Comparison of ENCODE assay signal across 8 cellular contexts in the genomic region with DNA sequence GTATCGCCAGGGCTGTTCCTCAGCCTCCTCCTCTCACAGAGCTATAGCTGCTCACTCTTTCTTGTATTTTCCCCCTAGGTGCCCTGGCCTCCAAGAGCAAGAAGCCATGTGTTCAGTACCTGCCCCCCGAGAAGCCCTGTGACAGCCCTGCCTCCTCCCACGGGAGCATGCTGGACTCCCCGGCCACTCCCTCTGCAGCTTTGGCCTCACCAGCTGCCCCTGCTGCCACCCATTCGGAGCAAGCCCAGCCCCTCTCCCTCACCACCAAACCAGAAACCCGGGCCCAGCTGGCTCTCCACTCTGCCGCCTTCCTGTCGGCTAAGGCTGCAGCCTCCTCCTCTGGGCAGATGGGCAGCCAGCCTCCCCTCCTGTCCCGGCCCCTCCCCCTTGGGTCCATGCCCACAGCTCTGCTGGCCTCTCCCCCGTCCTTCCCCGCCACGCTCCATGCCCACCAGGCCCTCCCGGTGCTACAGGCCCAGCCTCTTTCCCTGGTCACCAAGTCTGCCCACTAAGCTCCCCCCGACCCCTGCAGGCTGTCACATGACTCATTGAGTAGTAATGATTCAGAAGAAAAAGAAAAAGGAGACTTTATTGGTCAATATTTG. TPM values are rescaled to one million over a fixed set of nuclear protein-coding genes. Genes with fewer than 3 reads are reported as not detected.
DNase-seq lines count a peak whose midpoint lies in the region; ATAC-seq and TF ChIP-seq lines count a peak whose summit lies in the region.

No MANE protein-coding gene starts in this region.

- POLR2A ChIA-PET in CD4-positive, alpha-beta memory T cell (lab: Charles Lee; ENCODE audit: partially characterized antibody), result interaction anchor here (0.8 to 14.3 kb wide), 8 partner anchors 9 to 363 kb away, joined by 3 to 268 read pairs (median 6); a partner anchor contains a TSS
- POLR2A ChIA-PET in activated CD8-positive, alpha-beta T cell treated with anti-CD3 and anti-CD28 coated beads for 36 hours (lab: Charles Lee), result interaction anchor here (0.6 to 3.5 kb wide), 5 partner anchors 10 to 257 kb away, joined by 3 to 46 read pairs (median 6); a partner anchor contains a TSS

- peaks cover 19 to 48% (median 39%) of the 10 kb centered on the region in 4 donors for H3K4me1 Mint-ChIP-seq in CD4-positive, alpha-beta memory T cell
- peaks cover 31% of the 10 kb centered on the region for H3K4me1 Mint-ChIP-seq in activated CD8-positive, alpha-beta T cell treated with anti-CD3 and anti-CD28 coated beads for 36 hours (ENCODE audit: low read depth)

- peaks cover 4 to 7% of the 10 kb centered on the region in 2 donors for H3K36me3 Mint-ChIP-seq in CD4-positive, alpha-beta memory T cell
- H3K36me3 Mint-ChIP-seq in activated CD8-positive, alpha-beta T cell treated with anti-CD3 and anti-CD28 coated beads for 36 hours (ENCODE audit: low read depth), result no peaks in the 10 kb centered on the region

- intact Hi-C loops in CD4-positive, alpha-beta memory T cell (cut with micrococcal nuclease), result loop anchor here (5.0 kb wide), 1 partner anchor 43 kb away; a partner anchor contains a TSS
- intact Hi-C loops in activated CD8-positive, alpha-beta T cell treated with anti-CD3 and anti-CD28 coated beads for 36 hours (cut with micrococcal nuclease), result no loop called here

- peaks cover 36% of the 10 kb centered on the region for H3K4me1 ChIP-seq in CD4-positive, alpha-beta memory T cell (ENCODE audit: insufficient read depth, low read length)
- H3K4me1 ChIP-seq in hepatocyte (ENCODE audit: insufficient read depth), result no peaks in the 10 kb centered on the region

- peak overlapping the region; percentile 46 for H3K27ac ChIP-seq in CD4-positive, alpha-beta memory T cell (ENCODE audit: low read depth, low read length)
- peak overlapping the region; percentile 27 for H3K27ac ChIP-seq in hepatocyte

- H3K27ac Mint-ChIP-seq in CD4-positive, alpha-beta memory T cell, result peak overlapping the region; percentile 73 to 97 (median 97)
- peak overlapping the region; percentile 74 for H3K27ac Mint-ChIP-seq in activated CD8-positive, alpha-beta T cell treated with anti-CD3 and anti-CD28 coated beads for 36 hours

- no peak overlapping the region for H3K4me2 ChIP-seq in hepatocyte

- DNase-seq in CD4-positive, alpha-beta memory T cell, result peak in 1 of 5 donors; percentile 41
- DNase-seq in HK-2 (ENCODE audit: unreplicated experiment), result peak; percentile 97
- DNase-seq in activated CD8-positive, alpha-beta T cell treated with anti-CD3 and anti-CD28 coated beads for 36 hours, result peak; percentile 40
- DNase-seq in hepatocyte (ENCODE audit: low spot score), result no peak
- DNase-seq in stimulated activated naive CD8-positive, alpha-beta T cell treated with anti-CD3 and anti-CD28 coated beads, Interleukin-15, Interleukin-2, amounts not matched to agents 100 U/mL and 50 U/mL, for 24 hours, result peak; percentile 26
- DNase-seq in NCI-H128 (lab: John Stamatoyannopoulos, UW; ENCODE audit: unreplicated experiment), result no peak

- no peaks in the 10 kb centered on the region for H3K27me3 ChIP-seq in CD4-positive, alpha-beta memory T cell (ENCODE audit: insufficient read depth, low read length)
- H3K27me3 ChIP-seq in hepatocyte, result no peaks in the 10 kb centered on the region

- H3K9me3 ChIP-seq in CD4-positive, alpha-beta memory T cell (ENCODE audit: control insufficient read depth in 1 of 2, low read length in 2 of 2), result no peaks in the 10 kb centered on the region
- H3K9me3 ChIP-seq in hepatocyte (ENCODE audit: low read depth), result no peaks in the 10 kb centered on the region

- CTCF ChIA-PET in CD4-positive, alpha-beta memory T cell (lab: Charles Lee; ENCODE audit: partially characterized antibody), result interaction anchor here (0.8 to 3.3 kb wide), 8 partner anchors 8 to 243 kb away, joined by 3 to 42 read pairs (median 7); a partner anchor contains a TSS
- CTCF ChIA-PET in activated CD8-positive, alpha-beta T cell treated with anti-CD3 and anti-CD28 coated beads for 36 hours (lab: Charles Lee), result interaction anchor here (0.5 to 4.4 kb wide), 9 partner anchors 9 to 242 kb away, joined by 3 to 59 read pairs (median 4); a partner anchor contains a TSS

- peak overlapping the region; percentile 80 to 95 (median 87) for H3K4me3 Mint-ChIP-seq in CD4-positive, alpha-beta memory T cell
- peak overlapping the region; percentile 71 for H3K4me3 Mint-ChIP-seq in activated CD8-positive, alpha-beta T cell treated with anti-CD3 and anti-CD28 coated beads for 36 hours

- H3K79me2 ChIP-seq in hepatocyte, result no peaks in the 10 kb centered on the region

- no peaks in the 10 kb centered on the region for H3K9me2 ChIP-seq in hepatocyte (replicated peaks; ENCODE audit: insufficient read depth)

- H2AFZ ChIP-seq in hepatocyte, result no peak overlapping the region

- WGBS in hepatocyte (ENCODE audit: low lambda C conversion rate, missing lambda C conversion rate), result 85% methylated on average over 12 of the region's 14 CpGs

- H3K4me3 ChIP-seq in CD4-positive, alpha-beta memory T cell (ENCODE audit: low read length in 2 of 2), result peak overlapping the region in 1 of 2 donors; percentile 14
- H3K4me3 ChIP-seq in hepatocyte, result no peak overlapping the region

- no peaks in the 10 kb centered on the region for H3K9me3 Mint-ChIP-seq in CD4-positive, alpha-beta memory T cell
- H3K9me3 Mint-ChIP-seq in activated CD8-positive, alpha-beta T cell treated with anti-CD3 and anti-CD28 coated beads for 36 hours, result no peaks in the 10 kb centered on the region

- H3K27me3 Mint-ChIP-seq in CD4-positive, alpha-beta memory T cell, result peaks cover 0 to 1% of the 10 kb centered on the region in 2 donors
- no peaks in the 10 kb centered on the region for H3K27me3 Mint-ChIP-seq in activated CD8-positive, alpha-beta T cell treated with anti-CD3 and anti-CD28 coated beads for 36 hours

- ATAC-seq in activated CD8-positive, alpha-beta T cell treated with anti-CD3 and anti-CD28 coated beads for 36 hours, result peak; percentile 32
- ATAC-seq in stimulated activated naive CD8-positive, alpha-beta T cell treated with anti-CD3 and anti-CD28 coated beads, Interleukin-15, Interleukin-2, amounts not matched to agents 100 U/mL and 50 U/mL, for 24 hours, result peak; percentile 19
- ATAC-seq in GM19452 (IDR thresholded peaks at IDR 0.05; ENCODE audit: unreplicated experiment) (no peak), HG02852 (IDR thresholded peaks at IDR 0.05; ENCODE audit: unreplicated experiment) (no peak)

- no peak for TF ChIP-seq CTCF in activated CD8-positive, alpha-beta T cell treated with anti-CD3 and anti-CD28 coated beads for 36 hours (IDR thresholded peaks at IDR 0.05)
- TF ChIP-seq CTCF in hepatocyte (IDR thresholded peaks at IDR 0.05; ENCODE audit: poor library complexity), result no peak

- no peaks in the 10 kb centered on the region for H3K36me3 ChIP-seq in CD4-positive, alpha-beta memory T cell (ENCODE audit: insufficient read depth, low read length)
- no peaks in the 10 kb centered on the region for H3K36me3 ChIP-seq in hepatocyte (replicated peaks; ENCODE audit: insufficient read depth, low read depth)

- no peaks in the 10 kb centered on the region for H4K20me1 ChIP-seq in hepatocyte (ENCODE audit: insufficient read depth, poor library complexity, severe bottlenecking)

RNA-seq across cellular contexts. Expression of a gene that starts 18.7 kb away (rescaled TPM):
- total RNA-seq in CD4-positive, alpha-beta memory T cell, result 100 to 1,000 TPM; 188 to 195 TPM
- 10 to 100 TPM; 29.8 to 54.7 TPM for polyA plus RNA-seq in CD4-positive, alpha-beta memory T cell
- 10 to 100 TPM; 62.8 to 64.0 TPM for total RNA-seq in activated CD8-positive, alpha-beta T cell treated with anti-CD3 and anti-CD28 coated beads for 36 hours
- total RNA-seq in hepatocyte, result 66.5 and 72.0 TPM in 2 replicates
- polyA plus RNA-seq in hepatocyte, result 51.1 and 52.4 TPM in 2 replicates

RNA-seq across cellular contexts. Expression of a gene that starts 45.3 kb away (rescaled TPM):
- total RNA-seq in CD4-positive, alpha-beta memory T cell, result 10 to 100 TPM; 33.0 to 33.4 TPM
- 10 to 100 TPM; 20.8 to 24.3 TPM for polyA plus RNA-seq in CD4-positive, alpha-beta memory T cell
- total RNA-seq in activated CD8-positive, alpha-beta T cell treated with anti-CD3 and anti-CD28 coated beads for 36 hours, result 10 to 100 TPM; 21.3 to 22.9 TPM
- 55.3 and 58.5 TPM in 2 replicates for total RNA-seq in hepatocyte
- 22.2 and 24.7 TPM in 2 replicates for polyA plus RNA-seq in hepatocyte

RNA-seq across cellular contexts. Expression of a gene that starts 45.5 kb away (rescaled TPM):
- total RNA-seq in CD4-positive, alpha-beta memory T cell, result 10 to 100 TPM; 29.8 to 33.2 TPM
- 10 to 100 TPM; 10.1 to 11.2 TPM for polyA plus RNA-seq in CD4-positive, alpha-beta memory T cell
- 10 to 100 TPM; 11.8 to 13.0 TPM for total RNA-seq in activated CD8-positive, alpha-beta T cell treated with anti-CD3 and anti-CD28 coated beads for 36 hours
- 17.6 and 25.1 TPM in 2 replicates for total RNA-seq in hepatocyte
- 16.4 and 18.1 TPM in 2 replicates for polyA plus RNA-seq in hepatocyte

Comparison
In these comparisons a context has a peak if more than half of its experiments do, and no peak if none do; other contexts are left out.
1. DNase-seq: peak in HK-2 (single experiment), activated CD8-positive, alpha-beta T cell treated with anti-CD3 and anti-CD28 coated beads for 36 hours (single experiment) and stimulated activated naive CD8-positive, alpha-beta T cell treated with anti-CD3 and anti-CD28 coated beads, Interleukin-15, Interleukin-2, amounts not matched to agents 100 U/mL and 50 U/mL, for 24 hours (single experiment); none in hepatocyte (single experiment) and NCI-H128 (single experiment).
2. ATAC-seq: peak in activated CD8-positive, alpha-beta T cell treated with anti-CD3 and anti-CD28 coated beads for 36 hours (single experiment) and stimulated activated naive CD8-positive, alpha-beta T cell treated with anti-CD3 and anti-CD28 coated beads, Interleukin-15, Interleukin-2, amounts not matched to agents 100 U/mL and 50 U/mL, for 24 hours (single experiment); none in GM19452 (single experiment) and HG02852 (single experiment).